In genomic region chrX:73905749-73906374, GRCh38 we compare ENCODE assay signal across 2 cellular contexts. TPM values are rescaled to one million over a fixed set of nuclear protein-coding genes. Genes with fewer than 3 reads are reported as not detected.
"Had no signal": no experiment of that assay in that cellular context is flagged by ENCODE, and none has a peak within 500 bp of the region (broad histone marks: within the 10 kb centered on the region; RNA-seq: fewer than 3 reads in every experiment).

No MANE protein-coding gene starts in this region.

RNA-seq across cellular contexts. Expression of gene XIST, which starts 53.3 kb away (rescaled TPM):
- total RNA-seq: epithelial cell of proximal tubule, foreskin keratinocyte had no signal
